ENCODE assay signal across 1 cellular context in the genomic region with DNA sequence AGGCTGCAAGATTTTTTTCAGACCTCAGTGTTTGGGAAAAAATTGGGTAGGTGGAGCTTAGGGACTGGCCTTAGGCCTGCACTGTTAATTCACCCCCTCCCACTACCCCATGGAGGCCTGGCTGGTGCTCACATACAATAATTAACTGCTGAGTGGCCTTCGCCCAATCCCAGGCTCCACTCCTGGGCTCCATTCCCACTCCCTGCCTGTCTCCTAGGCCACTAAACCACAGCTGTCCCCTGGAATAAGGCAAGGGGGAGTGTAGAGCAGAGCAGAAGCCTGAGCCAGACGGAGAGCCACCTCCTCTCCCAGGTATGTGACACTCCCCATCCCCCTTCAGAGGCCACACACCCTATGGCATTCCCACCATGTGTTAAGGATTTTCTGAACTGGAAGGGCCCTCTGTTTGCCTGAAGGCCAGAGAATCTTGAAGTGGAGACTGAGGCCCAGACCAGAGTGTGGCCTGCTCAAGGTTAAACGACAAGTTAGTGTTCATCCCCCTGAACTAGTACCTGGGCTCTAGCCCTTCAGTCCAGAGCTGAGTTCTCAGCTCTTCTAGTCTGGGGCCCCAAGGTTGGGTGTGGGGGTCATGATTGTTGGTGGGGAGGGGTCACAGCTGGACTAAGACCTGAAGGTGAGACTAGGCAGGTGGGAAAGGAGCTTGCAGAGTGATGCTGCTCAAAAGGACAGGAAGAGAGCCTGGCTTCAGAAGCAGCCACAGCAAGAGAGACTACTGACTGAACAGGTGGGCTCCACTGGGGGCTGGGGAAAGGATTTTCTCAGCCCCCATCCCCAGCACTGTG.
TF ChIP-seq lines count a peak whose summit lies in the region.

No MANE protein-coding gene starts in this region.

TF ChIP-seq in GM23338, 12 proteins besides CTCF, POLR2A, EP300 and RAD21 (continued from another document):
- TF ChIP-seq, protein P1, sequence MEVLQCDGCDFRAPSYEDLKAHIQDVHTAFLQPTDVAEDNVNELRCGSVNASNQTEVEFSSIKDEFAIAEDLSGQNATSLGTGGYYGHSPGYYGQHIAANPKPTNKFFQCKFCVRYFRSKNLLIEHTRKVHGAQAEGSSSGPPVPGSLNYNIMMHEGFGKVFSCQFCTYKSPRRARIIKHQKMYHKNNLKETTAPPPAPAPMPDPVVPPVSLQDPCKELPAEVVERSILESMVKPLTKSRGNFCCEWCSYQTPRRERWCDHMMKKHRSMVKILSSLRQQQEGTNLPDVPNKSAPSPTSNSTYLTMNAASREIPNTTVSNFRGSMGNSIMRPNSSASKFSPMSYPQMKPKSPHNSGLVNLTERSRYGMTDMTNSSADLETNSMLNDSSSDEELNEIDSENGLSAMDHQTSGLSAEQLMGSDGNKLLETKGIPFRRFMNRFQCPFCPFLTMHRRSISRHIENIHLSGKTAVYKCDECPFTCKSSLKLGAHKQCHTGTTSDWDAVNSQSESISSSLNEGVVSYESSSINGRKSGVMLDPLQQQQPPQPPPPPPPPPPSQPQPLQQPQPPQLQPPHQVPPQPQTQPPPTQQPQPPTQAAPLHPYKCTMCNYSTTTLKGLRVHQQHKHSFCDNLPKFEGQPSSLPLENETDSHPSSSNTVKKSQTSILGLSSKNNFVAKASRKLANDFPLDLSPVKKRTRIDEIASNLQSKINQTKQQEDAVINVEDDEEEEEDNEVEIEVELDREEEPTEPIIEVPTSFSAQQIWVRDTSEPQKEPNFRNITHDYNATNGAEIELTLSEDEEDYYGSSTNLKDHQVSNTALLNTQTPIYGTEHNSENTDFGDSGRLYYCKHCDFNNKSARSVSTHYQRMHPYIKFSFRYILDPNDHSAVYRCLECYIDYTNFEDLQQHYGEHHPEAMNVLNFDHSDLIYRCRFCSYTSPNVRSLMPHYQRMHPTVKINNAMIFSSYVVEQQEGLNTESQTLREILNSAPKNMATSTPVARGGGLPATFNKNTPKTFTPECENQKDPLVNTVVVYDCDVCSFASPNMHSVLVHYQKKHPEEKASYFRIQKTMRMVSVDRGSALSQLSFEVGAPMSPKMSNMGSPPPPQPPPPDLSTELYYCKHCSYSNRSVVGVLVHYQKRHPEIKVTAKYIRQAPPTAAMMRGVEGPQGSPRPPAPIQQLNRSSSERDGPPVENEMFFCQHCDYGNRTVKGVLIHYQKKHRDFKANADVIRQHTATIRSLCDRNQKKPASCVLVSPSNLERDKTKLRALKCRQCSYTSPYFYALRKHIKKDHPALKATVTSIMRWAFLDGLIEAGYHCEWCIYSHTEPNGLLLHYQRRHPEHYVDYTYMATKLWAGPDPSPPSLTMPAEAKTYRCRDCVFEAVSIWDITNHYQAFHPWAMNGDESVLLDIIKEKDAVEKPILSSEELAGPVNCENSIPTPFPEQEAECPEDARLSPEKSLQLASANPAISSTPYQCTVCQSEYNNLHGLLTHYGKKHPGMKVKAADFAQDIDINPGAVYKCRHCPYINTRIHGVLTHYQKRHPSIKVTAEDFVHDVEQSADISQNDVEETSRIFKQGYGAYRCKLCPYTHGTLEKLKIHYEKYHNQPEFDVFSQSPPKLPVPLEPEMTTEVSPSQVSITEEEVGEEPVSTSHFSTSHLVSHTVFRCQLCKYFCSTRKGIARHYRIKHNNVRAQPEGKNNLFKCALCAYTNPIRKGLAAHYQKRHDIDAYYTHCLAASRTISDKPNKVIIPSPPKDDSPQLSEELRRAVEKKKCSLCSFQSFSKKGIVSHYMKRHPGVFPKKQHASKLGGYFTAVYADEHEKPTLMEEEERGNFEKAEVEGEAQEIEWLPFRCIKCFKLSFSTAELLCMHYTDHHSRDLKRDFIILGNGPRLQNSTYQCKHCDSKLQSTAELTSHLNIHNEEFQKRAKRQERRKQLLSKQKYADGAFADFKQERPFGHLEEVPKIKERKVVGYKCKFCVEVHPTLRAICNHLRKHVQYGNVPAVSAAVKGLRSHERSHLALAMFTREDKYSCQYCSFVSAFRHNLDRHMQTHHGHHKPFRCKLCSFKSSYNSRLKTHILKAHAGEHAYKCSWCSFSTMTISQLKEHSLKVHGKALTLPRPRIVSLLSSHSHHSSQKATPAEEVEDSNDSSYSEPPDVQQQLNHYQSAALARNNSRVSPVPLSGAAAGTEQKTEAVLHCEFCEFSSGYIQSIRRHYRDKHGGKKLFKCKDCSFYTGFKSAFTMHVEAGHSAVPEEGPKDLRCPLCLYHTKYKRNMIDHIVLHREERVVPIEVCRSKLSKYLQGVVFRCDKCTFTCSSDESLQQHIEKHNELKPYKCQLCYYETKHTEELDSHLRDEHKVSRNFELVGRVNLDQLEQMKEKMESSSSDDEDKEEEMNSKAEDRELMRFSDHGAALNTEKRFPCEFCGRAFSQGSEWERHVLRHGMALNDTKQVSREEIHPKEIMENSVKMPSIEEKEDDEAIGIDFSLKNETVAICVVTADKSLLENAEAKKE (CRISPR knock-in tag; IDR thresholded peaks at IDR 0.05) = no peak
- TF ChIP-seq POLR2AphosphoS5 (IDR thresholded peaks at IDR 0.05; ENCODE audit: low read depth) (no peak), JUNB (IDR thresholded peaks at IDR 0.05; ENCODE audit: unreplicated experiment) (no peak), ZNF114 (CRISPR knock-in tag; IDR thresholded peaks at IDR 0.05) (no peak), CREB1 (CRISPR knock-in tag; IDR thresholded peaks at IDR 0.05; ENCODE audit: low read depth) (no peak), NANOG (IDR thresholded peaks at IDR 0.05; ENCODE audit: borderline replicate concordance) (no peak), ZNF331 (CRISPR knock-in tag; IDR thresholded peaks at IDR 0.05; ENCODE audit: low read depth) (no peak), EZH2phosphoT487 (IDR thresholded peaks at IDR 0.05; ENCODE audit: unreplicated experiment) (no peak), EZH2 (IDR thresholded peaks at IDR 0.05; ENCODE audit: low read depth, unreplicated experiment) (no peak), STAT1 (IDR thresholded peaks at IDR 0.05; ENCODE audit: unreplicated experiment) (no peak)
- TF ChIP-seq, protein P2, sequence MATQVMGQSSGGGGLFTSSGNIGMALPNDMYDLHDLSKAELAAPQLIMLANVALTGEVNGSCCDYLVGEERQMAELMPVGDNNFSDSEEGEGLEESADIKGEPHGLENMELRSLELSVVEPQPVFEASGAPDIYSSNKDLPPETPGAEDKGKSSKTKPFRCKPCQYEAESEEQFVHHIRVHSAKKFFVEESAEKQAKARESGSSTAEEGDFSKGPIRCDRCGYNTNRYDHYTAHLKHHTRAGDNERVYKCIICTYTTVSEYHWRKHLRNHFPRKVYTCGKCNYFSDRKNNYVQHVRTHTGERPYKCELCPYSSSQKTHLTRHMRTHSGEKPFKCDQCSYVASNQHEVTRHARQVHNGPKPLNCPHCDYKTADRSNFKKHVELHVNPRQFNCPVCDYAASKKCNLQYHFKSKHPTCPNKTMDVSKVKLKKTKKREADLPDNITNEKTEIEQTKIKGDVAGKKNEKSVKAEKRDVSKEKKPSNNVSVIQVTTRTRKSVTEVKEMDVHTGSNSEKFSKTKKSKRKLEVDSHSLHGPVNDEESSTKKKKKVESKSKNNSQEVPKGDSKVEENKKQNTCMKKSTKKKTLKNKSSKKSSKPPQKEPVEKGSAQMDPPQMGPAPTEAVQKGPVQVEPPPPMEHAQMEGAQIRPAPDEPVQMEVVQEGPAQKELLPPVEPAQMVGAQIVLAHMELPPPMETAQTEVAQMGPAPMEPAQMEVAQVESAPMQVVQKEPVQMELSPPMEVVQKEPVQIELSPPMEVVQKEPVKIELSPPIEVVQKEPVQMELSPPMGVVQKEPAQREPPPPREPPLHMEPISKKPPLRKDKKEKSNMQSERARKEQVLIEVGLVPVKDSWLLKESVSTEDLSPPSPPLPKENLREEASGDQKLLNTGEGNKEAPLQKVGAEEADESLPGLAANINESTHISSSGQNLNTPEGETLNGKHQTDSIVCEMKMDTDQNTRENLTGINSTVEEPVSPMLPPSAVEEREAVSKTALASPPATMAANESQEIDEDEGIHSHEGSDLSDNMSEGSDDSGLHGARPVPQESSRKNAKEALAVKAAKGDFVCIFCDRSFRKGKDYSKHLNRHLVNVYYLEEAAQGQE (IDR thresholded peaks at IDR 0.05; ENCODE audit: unreplicated experiment) = no peak
